Comparison of ENCODE assay signal across 1 cellular context in the genomic region with DNA sequence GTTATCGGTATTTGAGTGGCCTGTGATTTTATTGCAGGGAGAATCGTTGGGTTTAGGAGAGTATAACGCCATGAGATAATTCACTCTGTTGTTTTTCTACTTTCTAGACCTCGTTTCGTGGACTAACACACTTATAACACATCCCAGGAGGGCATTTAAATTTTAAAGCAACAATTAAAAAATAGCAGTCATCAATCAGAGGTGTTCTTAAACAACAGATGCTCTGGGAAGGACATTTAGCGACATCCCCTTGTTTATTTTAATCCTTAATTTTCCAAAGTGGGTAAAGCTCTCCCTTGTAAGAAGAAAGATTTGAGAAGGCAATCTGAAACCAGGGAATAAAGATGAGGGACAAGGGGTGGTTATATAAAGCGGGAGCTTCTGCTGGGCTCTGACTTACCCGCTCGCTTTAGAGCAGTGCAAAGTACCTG.
TF ChIP-seq lines count a peak whose summit lies in the region.

No MANE protein-coding gene starts in this region.

TF ChIP-seq in WTC11, 78 proteins besides CTCF, POLR2A, EP300 and RAD21 (continued from another document):
- TF ChIP-seq, protein P1, sequence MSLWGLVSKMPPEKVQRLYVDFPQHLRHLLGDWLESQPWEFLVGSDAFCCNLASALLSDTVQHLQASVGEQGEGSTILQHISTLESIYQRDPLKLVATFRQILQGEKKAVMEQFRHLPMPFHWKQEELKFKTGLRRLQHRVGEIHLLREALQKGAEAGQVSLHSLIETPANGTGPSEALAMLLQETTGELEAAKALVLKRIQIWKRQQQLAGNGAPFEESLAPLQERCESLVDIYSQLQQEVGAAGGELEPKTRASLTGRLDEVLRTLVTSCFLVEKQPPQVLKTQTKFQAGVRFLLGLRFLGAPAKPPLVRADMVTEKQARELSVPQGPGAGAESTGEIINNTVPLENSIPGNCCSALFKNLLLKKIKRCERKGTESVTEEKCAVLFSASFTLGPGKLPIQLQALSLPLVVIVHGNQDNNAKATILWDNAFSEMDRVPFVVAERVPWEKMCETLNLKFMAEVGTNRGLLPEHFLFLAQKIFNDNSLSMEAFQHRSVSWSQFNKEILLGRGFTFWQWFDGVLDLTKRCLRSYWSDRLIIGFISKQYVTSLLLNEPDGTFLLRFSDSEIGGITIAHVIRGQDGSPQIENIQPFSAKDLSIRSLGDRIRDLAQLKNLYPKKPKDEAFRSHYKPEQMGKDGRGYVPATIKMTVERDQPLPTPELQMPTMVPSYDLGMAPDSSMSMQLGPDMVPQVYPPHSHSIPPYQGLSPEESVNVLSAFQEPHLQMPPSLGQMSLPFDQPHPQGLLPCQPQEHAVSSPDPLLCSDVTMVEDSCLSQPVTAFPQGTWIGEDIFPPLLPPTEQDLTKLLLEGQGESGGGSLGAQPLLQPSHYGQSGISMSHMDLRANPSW (CRISPR knock-in tag; conservative IDR thresholded peaks at IDR 0.05; ENCODE audit: low read depth): no peak
- TF ChIP-seq ZNF396 (CRISPR knock-in tag; IDR thresholded peaks at IDR 0.05; ENCODE audit: borderline replicate concordance): no peak
- TF ChIP-seq, protein P2, sequence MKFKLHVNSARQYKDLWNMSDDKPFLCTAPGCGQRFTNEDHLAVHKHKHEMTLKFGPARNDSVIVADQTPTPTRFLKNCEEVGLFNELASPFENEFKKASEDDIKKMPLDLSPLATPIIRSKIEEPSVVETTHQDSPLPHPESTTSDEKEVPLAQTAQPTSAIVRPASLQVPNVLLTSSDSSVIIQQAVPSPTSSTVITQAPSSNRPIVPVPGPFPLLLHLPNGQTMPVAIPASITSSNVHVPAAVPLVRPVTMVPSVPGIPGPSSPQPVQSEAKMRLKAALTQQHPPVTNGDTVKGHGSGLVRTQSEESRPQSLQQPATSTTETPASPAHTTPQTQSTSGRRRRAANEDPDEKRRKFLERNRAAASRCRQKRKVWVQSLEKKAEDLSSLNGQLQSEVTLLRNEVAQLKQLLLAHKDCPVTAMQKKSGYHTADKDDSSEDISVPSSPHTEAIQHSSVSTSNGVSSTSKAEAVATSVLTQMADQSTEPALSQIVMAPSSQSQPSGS (CRISPR knock-in tag; IDR thresholded peaks at IDR 0.05; ENCODE audit: borderline replicate concordance, low read depth): no peak
